Comparison of ENCODE assay signal across 17 cellular contexts in genomic region chr12:131862994-131863710, GRCh38. TPM values are rescaled to one million over a fixed set of nuclear protein-coding genes. Genes with fewer than 3 reads are reported as not detected.
DNase-seq lines count a peak whose midpoint lies in the region; ATAC-seq and TF ChIP-seq lines count a peak whose summit lies in the region.
"Had no signal": no experiment of that assay in that cellular context is flagged by ENCODE, and none has a peak within 500 bp of the region (broad histone marks: within the 10 kb centered on the region; RNA-seq: fewer than 3 reads in every experiment).

No MANE protein-coding gene starts in this region.

- H2AFZ ChIP-seq in neuron (ENCODE audit: low read depth, low read length), result no peak overlapping the region

- peak; percentile 24 for DNase-seq in ELR (ENCODE audit: low read depth)
- peak; percentile 16 for DNase-seq in NCI-H69 (lab: John Stamatoyannopoulos, UW)
- DNase-seq in erythroblast (lab: John Stamatoyannopoulos, UW), result peak; percentile 15 to 48
- no peak for DNase-seq in midbrain (lab: John Stamatoyannopoulos, UW)
- DNase-seq in endothelial cell (ENCODE audit: low spot score), result no peak
- DNase-seq: activated CD8-positive, alpha-beta T cell treated with anti-CD3 and anti-CD28 coated beads for 36 hours; activated effector memory CD4-positive, alpha-beta T cell treated with Interleukin-2 at 50 U/mL for 16 hours; CD4-positive, alpha-beta T cell; central memory CD4-positive, alpha-beta T cell; NCI-H2081 treated with DMSO at 0.1 percent for 48 hours; PC-3; sigmoid colon had no signal

- H3K4me1 ChIP-seq in neuron (ENCODE audit: insufficient read depth, low read length), result peaks cover 34% of the 10 kb centered on the region

- no peak for TF ChIP-seq POLR2A in erythroblast (IDR thresholded peaks at IDR 0.05; ENCODE audit: low read length)

- peak overlapping the region; percentile 5 for H3K4me3 ChIP-seq in neuron (ENCODE audit: low read length)
- H3K4me3 ChIP-seq: esophagus muscularis mucosa, sigmoid colon had no signal

- no peaks in the 10 kb centered on the region for H3K9me3 ChIP-seq in neuron (ENCODE audit: low read length)
- H3K9me3 ChIP-seq: esophagus muscularis mucosa, sigmoid colon had no signal

- TF ChIP-seq CTCF in endothelial cell (IDR thresholded peaks at IDR 0.05; ENCODE audit: unreplicated experiment), result no peak

- no peak overlapping the region for H3K4me3 Mint-ChIP-seq in endothelial cell (ENCODE audit: unreplicated experiment)
- H3K4me3 Mint-ChIP-seq: activated CD8-positive, alpha-beta T cell treated with anti-CD3 and anti-CD28 coated beads for 36 hours; CD4-positive, alpha-beta T cell had no signal

- no peaks in the 10 kb centered on the region for H3K9me3 Mint-ChIP-seq in endothelial cell (ENCODE audit: unreplicated experiment)
- H3K9me3 Mint-ChIP-seq: activated CD8-positive, alpha-beta T cell treated with anti-CD3 and anti-CD28 coated beads for 36 hours; CD4-positive, alpha-beta T cell had no signal

- no peak overlapping the region for H3K27ac Mint-ChIP-seq in endothelial cell (ENCODE audit: unreplicated experiment)
- H3K27ac Mint-ChIP-seq: activated CD8-positive, alpha-beta T cell treated with anti-CD3 and anti-CD28 coated beads for 36 hours; CD4-positive, alpha-beta T cell had no signal

- no peaks in the 10 kb centered on the region for H3K4me1 Mint-ChIP-seq in endothelial cell (ENCODE audit: unreplicated experiment)

- ATAC-seq in GM21423 (IDR thresholded peaks at IDR 0.05; ENCODE audit: unreplicated experiment) (no peak), GM21515 (IDR thresholded peaks at IDR 0.05; ENCODE audit: unreplicated experiment) (no peak)
- ATAC-seq: activated CD8-positive, alpha-beta T cell treated with anti-CD3 and anti-CD28 coated beads for 36 hours; PC-3 had no signal

- no peaks in the 10 kb centered on the region for H3K36me3 Mint-ChIP-seq in endothelial cell (ENCODE audit: low read depth, unreplicated experiment)

- no peaks in the 10 kb centered on the region for H3K27me3 ChIP-seq in neuron (ENCODE audit: insufficient read depth, low read length)
- H3K27me3 ChIP-seq: sigmoid colon had no signal

- H3K36me3 ChIP-seq in neuron (ENCODE audit: insufficient read depth, low read length), result no peaks in the 10 kb centered on the region
- H3K36me3 ChIP-seq: esophagus muscularis mucosa, sigmoid colon had no signal

- H3K27me3 Mint-ChIP-seq in endothelial cell (ENCODE audit: unreplicated experiment), result peaks cover 13% of the 10 kb centered on the region

RNA-seq across cellular contexts. Expression of gene ULK1, which starts 31.3 kb away (rescaled TPM):
- total RNA-seq in endothelial cell (ENCODE audit: unreplicated experiment), result 53.7 TPM

RNA-seq across cellular contexts. Expression of gene MMP17, which starts 35.0 kb away (rescaled TPM):
- 6.3 TPM for total RNA-seq in endothelial cell (ENCODE audit: unreplicated experiment)
- total RNA-seq: T-helper 2 cell treated with Interferon-gamma antibody and Interleukin-4, amounts not matched to agents 100 ng/mL and 5 ng/mL, for 36 hours had no signal

Comparison
In these comparisons a context has a peak if more than half of its experiments do, and no peak if none do; other contexts are left out.
1. DNase-seq: peak in ELR (single experiment), NCI-H69 (single experiment) and erythroblast (2 of 2); none in midbrain (single experiment) and endothelial cell (single experiment).